In the genomic region with DNA sequence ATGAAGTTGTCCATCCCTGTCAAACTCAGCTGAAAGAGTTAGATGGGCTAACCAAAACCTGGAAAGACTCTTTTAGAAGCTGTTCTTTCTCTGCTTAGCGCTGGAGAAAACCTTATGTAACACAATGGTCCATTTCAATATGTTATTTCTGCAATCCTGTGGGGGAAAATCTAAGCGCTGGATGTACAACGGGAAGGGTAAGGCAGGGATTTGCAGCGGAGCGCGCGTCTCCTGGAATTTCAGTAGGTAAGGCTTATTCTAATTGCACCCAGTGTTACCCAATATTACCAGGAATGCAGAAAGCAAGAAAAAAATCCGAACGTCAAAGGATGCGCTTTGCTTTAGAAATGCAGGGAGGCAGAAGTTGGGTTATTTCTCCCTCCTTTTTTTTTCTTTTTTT, we compare ENCODE assay signal across 14 cellular contexts. TPM values are rescaled to one million over a fixed set of nuclear protein-coding genes. Genes with fewer than 3 reads are reported as not detected.
DNase-seq lines count a peak whose midpoint lies in the region; TF ChIP-seq lines count a peak whose summit lies in the region.
"Had no signal": no experiment of that assay in that cellular context is flagged by ENCODE, and none has a peak within 500 bp of the region (broad histone marks: within the 10 kb centered on the region; RNA-seq: fewer than 3 reads in every experiment).

No MANE protein-coding gene starts in this region.

- no peaks in the 10 kb centered on the region for H3K9me3 Mint-ChIP-seq in activated CD4-positive, alpha-beta T cell treated with anti-CD3 and anti-CD28 coated beads, Interleukin-2, amount 10 ng/mL, durations not matched to agents 24 days and 14 days
- no peaks in the 10 kb centered on the region for H3K9me3 Mint-ChIP-seq in dendritic cell treated with granulocyte-macrophage colony-stimulating factor and Interleukin-4, amounts not matched to agents 40 ng/mL and 50 ng/mL, for 4 days
- H3K9me3 Mint-ChIP-seq in mesothelial cell of epicardium (no peaks in the 10 kb centered on the region), type B pancreatic cell (no peaks in the 10 kb centered on the region)

- H3K36me3 ChIP-seq in ascending aorta: no peaks in the 10 kb centered on the region

- peak overlapping the region in 1 of 2 donors; percentile 67 for H3K4me3 ChIP-seq in ascending aorta

- no peak overlapping the region for H3K27ac Mint-ChIP-seq in activated CD4-positive, alpha-beta T cell treated with anti-CD3 and anti-CD28 coated beads, Interleukin-2, amount 10 ng/mL, durations not matched to agents 24 days and 14 days
- no peak overlapping the region for H3K27ac Mint-ChIP-seq in dendritic cell treated with granulocyte-macrophage colony-stimulating factor and Interleukin-4, amounts not matched to agents 40 ng/mL and 50 ng/mL, for 4 days
- H3K27ac Mint-ChIP-seq in mesothelial cell of epicardium (no peak overlapping the region), type B pancreatic cell (no peak overlapping the region)

- no peak overlapping the region for H3K27ac ChIP-seq in ascending aorta

- intact Hi-C loops in activated CD4-positive, alpha-beta T cell treated with anti-CD3 and anti-CD28 coated beads, Interleukin-2, amount 10 ng/mL, durations not matched to agents 24 days and 14 days (cut with micrococcal nuclease): loop anchor here (10.0 kb wide), 1 partner anchor 692 kb away; no protein-coding TSS in a partner anchor
- intact Hi-C loops in dendritic cell treated with granulocyte-macrophage colony-stimulating factor and Interleukin-4, amounts not matched to agents 40 ng/mL and 50 ng/mL, for 4 days (cut with micrococcal nuclease): loop anchor here (10.0 kb wide), 1 partner anchor 872 kb away; no protein-coding TSS in a partner anchor
- intact Hi-C loops in ascending aorta (cut with DNase I): loop anchor here (5.0 kb wide), 1 partner anchor 844 kb away; no protein-coding TSS in a partner anchor

- H3K4me1 Mint-ChIP-seq in activated CD4-positive, alpha-beta T cell treated with anti-CD3 and anti-CD28 coated beads, Interleukin-2, amount 10 ng/mL, durations not matched to agents 24 days and 14 days: peaks cover 8% of the 10 kb centered on the region
- H3K4me1 Mint-ChIP-seq in dendritic cell treated with granulocyte-macrophage colony-stimulating factor and Interleukin-4, amounts not matched to agents 40 ng/mL and 50 ng/mL, for 4 days (ENCODE audit: low read depth): peaks cover 23% of the 10 kb centered on the region
- H3K4me1 Mint-ChIP-seq in mesothelial cell of epicardium (peaks cover 41% of the 10 kb centered on the region), type B pancreatic cell (ENCODE audit: unreplicated experiment) (peaks cover 16% of the 10 kb centered on the region)

- no peaks in the 10 kb centered on the region for H3K36me3 Mint-ChIP-seq in activated CD4-positive, alpha-beta T cell treated with anti-CD3 and anti-CD28 coated beads, Interleukin-2, amount 10 ng/mL, durations not matched to agents 24 days and 14 days (ENCODE audit: low read depth)
- peaks cover 12% of the 10 kb centered on the region for H3K36me3 Mint-ChIP-seq in dendritic cell treated with granulocyte-macrophage colony-stimulating factor and Interleukin-4, amounts not matched to agents 40 ng/mL and 50 ng/mL, for 4 days (ENCODE audit: low read depth)
- no peaks in the 10 kb centered on the region for H3K36me3 Mint-ChIP-seq in mesothelial cell of epicardium
- no peaks in the 10 kb centered on the region for H3K36me3 Mint-ChIP-seq in type B pancreatic cell

- peaks cover 0 to 10% of the 10 kb centered on the region in 2 donors for H3K4me1 ChIP-seq in ascending aorta

- H3K4me3 Mint-ChIP-seq in activated CD4-positive, alpha-beta T cell treated with anti-CD3 and anti-CD28 coated beads, Interleukin-2, amount 10 ng/mL, durations not matched to agents 24 days and 14 days: peak overlapping the region; percentile 28
- peak overlapping the region; percentile 76 for H3K4me3 Mint-ChIP-seq in dendritic cell treated with granulocyte-macrophage colony-stimulating factor and Interleukin-4, amounts not matched to agents 40 ng/mL and 50 ng/mL, for 4 days
- H3K4me3 Mint-ChIP-seq in mesothelial cell of epicardium (peak overlapping the region; percentile 83), type B pancreatic cell (peak overlapping the region; percentile 90)

- H3K27me3 ChIP-seq in ascending aorta: no peaks in the 10 kb centered on the region

- H3K27me3 Mint-ChIP-seq in activated CD4-positive, alpha-beta T cell treated with anti-CD3 and anti-CD28 coated beads, Interleukin-2, amount 10 ng/mL, durations not matched to agents 24 days and 14 days: peaks cover 44% of the 10 kb centered on the region
- H3K27me3 Mint-ChIP-seq in dendritic cell treated with granulocyte-macrophage colony-stimulating factor and Interleukin-4, amounts not matched to agents 40 ng/mL and 50 ng/mL, for 4 days: peaks cover 51% of the 10 kb centered on the region
- H3K27me3 Mint-ChIP-seq in mesothelial cell of epicardium (ENCODE audit: low read depth) (peaks cover 32% of the 10 kb centered on the region), type B pancreatic cell (peaks cover 55% of the 10 kb centered on the region)

- no peak for DNase-seq in activated CD4-positive, alpha-beta T cell treated with anti-CD3 and anti-CD28 coated beads, Interleukin-2, amount 10 ng/mL, durations not matched to agents 24 days and 14 days
- no peak for DNase-seq in activated CD4-positive, alpha-beta T cell treated with anti-CD3 and anti-CD28 coated beads for 1 hour
- DNase-seq in mesothelial cell of epicardium (ENCODE audit: low spot score in 2 of 2, unreplicated experiment in 2 of 2): no peak
- DNase-seq in type B pancreatic cell (ENCODE audit: extremely low spot score, unreplicated experiment): no peak
- no peak for DNase-seq in ascending aorta (ENCODE audit: low spot score in 2 of 2)
- DNase-seq in kidney tubule cell (ENCODE audit: low spot score): no peak
- DNase-seq in UCSD-AML1 (lab: John Stamatoyannopoulos, UW; ENCODE audit: unreplicated experiment): no peak
- DNase-seq: EL, NCI-H1436, OCI-M1, small intestine, T1000 had no signal

- H3K9me3 ChIP-seq in ascending aorta: no peaks in the 10 kb centered on the region

- TF ChIP-seq CTCF in mesothelial cell of epicardium (IDR thresholded peaks at IDR 0.05; ENCODE audit: unreplicated experiment): no peak
- no peak for TF ChIP-seq CTCF in type B pancreatic cell (conservative IDR thresholded peaks at IDR 0.05)
- no peak for TF ChIP-seq CTCF in ascending aorta (IDR thresholded peaks at IDR 0.05)

RNA-seq across cellular contexts. Expression of a gene that starts 2.0 kb away (rescaled TPM):
- total RNA-seq in activated CD4-positive, alpha-beta T cell treated with anti-CD3 and anti-CD28 coated beads, Interleukin-2, amount 10 ng/mL, durations not matched to agents 24 days and 14 days: 0.23 and 0.66 TPM in 2 replicates
- total RNA-seq in mesothelial cell of epicardium: 3.4 to 6.2 TPM (median 5.6 TPM) in 3 replicates
- total RNA-seq in type B pancreatic cell (ENCODE audit: low replicate concordance): 2.5 and 4.6 TPM in 2 replicates
- total RNA-seq in ascending aorta: 0.64 TPM
- total RNA-seq: fibroblast of villous mesenchyme had no signal

Comparison
In these comparisons a context has a peak if more than half of its experiments do, and no peak if none do; other contexts are left out.
1. H3K4me3 Mint-ChIP-seq: peak in every context shown above with its lines; median percentile 90 in type B pancreatic cell; 83 in mesothelial cell of epicardium; 76 in dendritic cell treated with granulocyte-macrophage colony-stimulating factor and Interleukin-4, amounts not matched to agents 40 ng/mL and 50 ng/mL, for 4 days; 28 in activated CD4-positive, alpha-beta T cell treated with anti-CD3 and anti-CD28 coated beads, Interleukin-2, amount 10 ng/mL, durations not matched to agents 24 days and 14 days.